In genomic region chr1:65230741-65231439, GRCh38 we compare ENCODE assay signal across 9 cellular contexts.
DNase-seq lines count a peak whose midpoint lies in the region; ATAC-seq and TF ChIP-seq lines count a peak whose summit lies in the region.
"Had no signal": no experiment of that assay in that cellular context is flagged by ENCODE, and none has a peak within 500 bp of the region (broad histone marks: within the 10 kb centered on the region; RNA-seq: fewer than 3 reads in every experiment).

No MANE protein-coding gene starts in this region.

- H3K36me3 ChIP-seq in neutrophil (no peaks in the 10 kb centered on the region), thyroid gland (no peaks in the 10 kb centered on the region), gastrocnemius medialis (no peaks in the 10 kb centered on the region)

- 63 to 78% methylated on average over 1 of the region's 1 CpG for WGBS in thyroid gland, 2 donors

- DNase-seq in activated CD4-positive, alpha-beta T cell treated with anti-CD3 and anti-CD28 coated beads for 36 hours = no peak
- no peak for DNase-seq in activated CD4-positive, alpha-beta T cell treated with anti-CD3 and anti-CD28 coated beads, Interleukin-2, amount 50 U/mL, for 4 hours
- DNase-seq in NCI-H2029 (lab: John Stamatoyannopoulos, UW) (peak; percentile 59), thyroid gland (no peak), gastrocnemius medialis (no peak), NCI-H1694 treated with DMSO at 0.1 percent for 48 hours (lab: John Stamatoyannopoulos, UW) (no peak)

- H3K36me3 Mint-ChIP-seq in activated CD4-positive, alpha-beta T cell treated with anti-CD3 and anti-CD28 coated beads for 36 hours (ENCODE audit: low read depth) = peaks cover 7% of the 10 kb centered on the region

- peaks cover 4 to 14% of the 10 kb centered on the region in 2 experiments for H3K4me1 ChIP-seq in neutrophil (ENCODE audit: control insufficient read depth in 1 of 2, insufficient read depth in 1 of 2, low read depth in 1 of 2, low read length in 1 of 2)
- H3K4me1 ChIP-seq in thyroid gland = no peaks in the 10 kb centered on the region
- H3K4me1 ChIP-seq in gastrocnemius medialis = no peaks in the 10 kb centered on the region

- no peaks in the 10 kb centered on the region for H3K27me3 ChIP-seq in neutrophil
- H3K27me3 ChIP-seq in thyroid gland = no peaks in the 10 kb centered on the region
- H3K27me3 ChIP-seq in gastrocnemius medialis = no peaks in the 10 kb centered on the region

- peaks cover 2% of the 10 kb centered on the region for H3K9me3 Mint-ChIP-seq in activated CD4-positive, alpha-beta T cell treated with anti-CD3 and anti-CD28 coated beads for 36 hours (ENCODE audit: low read depth)

- TF ChIP-seq CTCF in neutrophil (IDR thresholded peaks at IDR 0.05) (no peak), thyroid gland (IDR thresholded peaks at IDR 0.05) (no peak), gastrocnemius medialis (IDR thresholded peaks at IDR 0.05 in 4 of 5, conservative IDR thresholded peaks at IDR 0.05 in 1 of 5) (no peak)

- H3K27me3 Mint-ChIP-seq in activated CD4-positive, alpha-beta T cell treated with anti-CD3 and anti-CD28 coated beads for 36 hours = peaks cover 5% of the 10 kb centered on the region

- peak; percentile 84 for ATAC-seq in activated CD4-positive, alpha-beta T cell treated with anti-CD3 and anti-CD28 coated beads for 36 hours
- ATAC-seq in HG02642 (IDR thresholded peaks at IDR 0.05; ENCODE audit: poor library complexity, unreplicated experiment) (peak; percentile 84), gastrocnemius medialis (no peak)

- peaks cover 23% of the 10 kb centered on the region for H3K4me1 Mint-ChIP-seq in activated CD4-positive, alpha-beta T cell treated with anti-CD3 and anti-CD28 coated beads for 36 hours
- H3K4me1 Mint-ChIP-seq: B cell had no signal

- intact Hi-C loops in activated CD4-positive, alpha-beta T cell treated with anti-CD3 and anti-CD28 coated beads for 36 hours (cut with DNase I, micrococcal nuclease) = loop anchor here in 1 of 2 experiments (1.0 kb wide), 1 partner anchor 581 kb away; no protein-coding TSS in a partner anchor
- intact Hi-C loops in thyroid gland (cut with DNase I) = no loop called here
- intact Hi-C loops in gastrocnemius medialis (cut with DNase I; ENCODE audit: low total_unique reads) = no loop called here

- CTCF ChIA-PET in activated CD4-positive, alpha-beta T cell treated with anti-CD3 and anti-CD28 coated beads for 36 hours (lab: Charles Lee) = interaction anchor here (0.6 to 2.0 kb wide), 9 partner anchors 15 to 975 kb away, joined by 3 to 11 read pairs (median 4); no protein-coding TSS in a partner anchor

- H3K27ac Mint-ChIP-seq in activated CD4-positive, alpha-beta T cell treated with anti-CD3 and anti-CD28 coated beads for 36 hours = no peak overlapping the region
- H3K27ac Mint-ChIP-seq: B cell had no signal

- H3K4me3 ChIP-seq in neutrophil (ENCODE audit: low read depth in 1 of 2, low read length in 1 of 2) = no peak overlapping the region
- H3K4me3 ChIP-seq in thyroid gland (replicated peaks in 1 of 3) = no peak overlapping the region
- H3K4me3 ChIP-seq in gastrocnemius medialis = no peak overlapping the region

- POLR2A ChIA-PET in activated CD4-positive, alpha-beta T cell treated with anti-CD3 and anti-CD28 coated beads for 36 hours (lab: Charles Lee) = no interaction called here

- in situ Hi-C loops in gastrocnemius medialis (cut with MboI; ENCODE audit: low sequenced_read_pairs in 4 of 4) = loop anchor here in 2 of 4 donors (10.0 kb wide), 1 partner anchor 454 kb away; no protein-coding TSS in a partner anchor

- H3K27ac ChIP-seq in neutrophil (peak overlapping the region; percentile 28), thyroid gland (no peak overlapping the region), gastrocnemius medialis (no peak overlapping the region)

- H3K4me3 Mint-ChIP-seq in activated CD4-positive, alpha-beta T cell treated with anti-CD3 and anti-CD28 coated beads for 36 hours = no peak overlapping the region
- H3K4me3 Mint-ChIP-seq: B cell had no signal

- H3K9me3 ChIP-seq in neutrophil (no peaks in the 10 kb centered on the region), thyroid gland (no peaks in the 10 kb centered on the region), gastrocnemius medialis (no peaks in the 10 kb centered on the region)

- TF ChIP-seq POLR2A in thyroid gland (IDR thresholded peaks at IDR 0.05) (no peak), gastrocnemius medialis (IDR thresholded peaks at IDR 0.05) (no peak)

Comparison
In these comparisons a context has a peak if more than half of its experiments do, and no peak if none do; other contexts are left out.
1. ATAC-seq: peak in activated CD4-positive, alpha-beta T cell treated with anti-CD3 and anti-CD28 coated beads for 36 hours (single experiment) and HG02642 (single experiment); none in gastrocnemius medialis (0 of 2).